In the genomic region with DNA sequence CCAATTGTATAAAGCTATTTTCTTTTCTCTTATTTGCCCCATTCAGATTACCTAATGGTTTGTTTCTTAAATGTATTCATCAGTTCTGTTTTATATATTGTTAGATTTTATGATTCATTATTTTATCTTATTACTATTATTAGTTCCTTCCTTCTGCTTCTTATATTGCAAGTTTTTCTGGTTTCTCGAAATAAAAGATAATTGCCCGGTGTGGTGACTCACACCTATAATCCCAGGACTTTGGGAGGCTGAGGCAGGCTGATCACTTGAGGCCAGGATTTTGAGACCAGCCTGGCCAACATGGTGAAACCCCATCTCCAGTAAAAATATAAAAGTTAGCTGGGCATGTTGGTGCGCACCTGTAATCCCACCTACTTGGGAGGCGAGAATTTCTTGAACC, we compare ENCODE assay signal across 23 cellular contexts. TPM values are rescaled to one million over a fixed set of nuclear protein-coding genes. Genes with fewer than 3 reads are reported as not detected.
DNase-seq lines count a peak whose midpoint lies in the region; ATAC-seq, FAIRE-seq and TF ChIP-seq lines count a peak whose summit lies in the region.
"Had no signal": no experiment of that assay in that cellular context is flagged by ENCODE, and none has a peak within 500 bp of the region (broad histone marks: within the 10 kb centered on the region; RNA-seq: fewer than 3 reads in every experiment).

No MANE protein-coding gene starts in this region.

- no peak for TF ChIP-seq CTCF in type B pancreatic cell (conservative IDR thresholded peaks at IDR 0.05)

- H3K36me3 Mint-ChIP-seq in activated CD4-positive, alpha-beta T cell treated with anti-CD3 and anti-CD28 coated beads, Interleukin-2, amount 10 ng/mL, durations not matched to agents 24 days and 14 days (ENCODE audit: low read depth), result no peaks in the 10 kb centered on the region
- peaks cover 10% of the 10 kb centered on the region for H3K36me3 Mint-ChIP-seq in type B pancreatic cell
- H3K36me3 Mint-ChIP-seq: CD14-positive monocyte; CD8-positive, alpha-beta memory T cell had no signal

- H3K9me3 Mint-ChIP-seq in activated CD4-positive, alpha-beta T cell treated with anti-CD3 and anti-CD28 coated beads, Interleukin-2, amount 10 ng/mL, durations not matched to agents 24 days and 14 days, result no peaks in the 10 kb centered on the region
- no peaks in the 10 kb centered on the region for H3K9me3 Mint-ChIP-seq in type B pancreatic cell
- H3K9me3 Mint-ChIP-seq: CD14-positive monocyte; CD4-positive, alpha-beta T cell; CD8-positive, alpha-beta memory T cell had no signal

- DNase-seq in activated CD4-positive, alpha-beta T cell treated with anti-CD3 and anti-CD28 coated beads, Interleukin-2, amount 10 ng/mL, durations not matched to agents 24 days and 14 days, result peak; percentile 8
- DNase-seq in activated CD4-positive, alpha-beta T cell treated with anti-CD3 and anti-CD28 coated beads, Interleukin-2, amount 50 U/mL, for 4 hours, result no peak
- no peak for DNase-seq in NCI-H1436 (lab: John Stamatoyannopoulos, UW)
- no peak for DNase-seq in type B pancreatic cell (ENCODE audit: extremely low spot score, unreplicated experiment)
- no peak for DNase-seq in putamen (ENCODE audit: low spot score)
- DNase-seq: ACHN; AML-193; BE2C; CD4-positive, alpha-beta T cell; CD8-positive, alpha-beta memory T cell; DMS 273 treated with DMSO at 0.1 percent for 48 hours; DMS79; EL; GDM1; GM23248; H7; HCEC 1CT had no signal

- peak; percentile 62 for ATAC-seq in esophagus mucosa
- ATAC-seq: GM12878 had no signal

- peaks cover 45% of the 10 kb centered on the region for H3K27me3 Mint-ChIP-seq in activated CD4-positive, alpha-beta T cell treated with anti-CD3 and anti-CD28 coated beads, Interleukin-2, amount 10 ng/mL, durations not matched to agents 24 days and 14 days
- H3K27me3 Mint-ChIP-seq in type B pancreatic cell, result no peaks in the 10 kb centered on the region

- FAIRE-seq in endometrium (lab: Jason Lieb, UNC), result peak; percentile 21
- FAIRE-seq: D721Med, GM12878, H1 had no signal

- intact Hi-C loops in activated CD4-positive, alpha-beta T cell treated with anti-CD3 and anti-CD28 coated beads, Interleukin-2, amount 10 ng/mL, durations not matched to agents 24 days and 14 days (cut with micrococcal nuclease), result loop anchor here (5.0 kb wide), 1 partner anchor 399 kb away; no protein-coding TSS in a partner anchor

- no peak overlapping the region for H3K4me3 Mint-ChIP-seq in activated CD4-positive, alpha-beta T cell treated with anti-CD3 and anti-CD28 coated beads, Interleukin-2, amount 10 ng/mL, durations not matched to agents 24 days and 14 days
- H3K4me3 Mint-ChIP-seq in type B pancreatic cell, result no peak overlapping the region
- H3K4me3 Mint-ChIP-seq: CD14-positive monocyte; CD4-positive, alpha-beta T cell; CD8-positive, alpha-beta memory T cell had no signal

- peaks cover 10% of the 10 kb centered on the region for H3K4me1 Mint-ChIP-seq in activated CD4-positive, alpha-beta T cell treated with anti-CD3 and anti-CD28 coated beads, Interleukin-2, amount 10 ng/mL, durations not matched to agents 24 days and 14 days
- H3K4me1 Mint-ChIP-seq in type B pancreatic cell (ENCODE audit: unreplicated experiment), result no peaks in the 10 kb centered on the region
- H3K4me1 Mint-ChIP-seq: CD14-positive monocyte; CD8-positive, alpha-beta memory T cell had no signal

- no peak overlapping the region for H3K27ac Mint-ChIP-seq in activated CD4-positive, alpha-beta T cell treated with anti-CD3 and anti-CD28 coated beads, Interleukin-2, amount 10 ng/mL, durations not matched to agents 24 days and 14 days
- no peak overlapping the region for H3K27ac Mint-ChIP-seq in type B pancreatic cell
- H3K27ac Mint-ChIP-seq: CD4-positive, alpha-beta T cell; CD8-positive, alpha-beta memory T cell had no signal

RNA-seq across cellular contexts. Expression of gene ANTXR1, which starts 37.8 kb away (rescaled TPM):
- 0.09 TPM in 1 of 2 replicates, not detected in the other for total RNA-seq in activated CD4-positive, alpha-beta T cell treated with anti-CD3 and anti-CD28 coated beads, Interleukin-2, amount 10 ng/mL, durations not matched to agents 24 days and 14 days
- 13.9 TPM for total RNA-seq in esophagus mucosa
- total RNA-seq in type B pancreatic cell (ENCODE audit: low replicate concordance), result 32.3 and 69.5 TPM in 2 replicates
- total RNA-seq: CD4-positive, alpha-beta T cell had no signal

Comparison
In these comparisons a context has a peak if more than half of its experiments do, and no peak if none do; other contexts are left out.
1. RNA of gene ANTXR1, which starts 37.8 kb away (total RNA-seq): 32.3 to 69.5 TPM in type B pancreatic cell and 13.9 TPM in esophagus mucosa (single experiment); 0.09 TPM in activated CD4-positive, alpha-beta T cell treated with anti-CD3 and anti-CD28 coated beads, Interleukin-2, amount 10 ng/mL, durations not matched to agents 24 days and 14 days; every median in the first group is over 10 times any median in the second.